In the genomic region with DNA sequence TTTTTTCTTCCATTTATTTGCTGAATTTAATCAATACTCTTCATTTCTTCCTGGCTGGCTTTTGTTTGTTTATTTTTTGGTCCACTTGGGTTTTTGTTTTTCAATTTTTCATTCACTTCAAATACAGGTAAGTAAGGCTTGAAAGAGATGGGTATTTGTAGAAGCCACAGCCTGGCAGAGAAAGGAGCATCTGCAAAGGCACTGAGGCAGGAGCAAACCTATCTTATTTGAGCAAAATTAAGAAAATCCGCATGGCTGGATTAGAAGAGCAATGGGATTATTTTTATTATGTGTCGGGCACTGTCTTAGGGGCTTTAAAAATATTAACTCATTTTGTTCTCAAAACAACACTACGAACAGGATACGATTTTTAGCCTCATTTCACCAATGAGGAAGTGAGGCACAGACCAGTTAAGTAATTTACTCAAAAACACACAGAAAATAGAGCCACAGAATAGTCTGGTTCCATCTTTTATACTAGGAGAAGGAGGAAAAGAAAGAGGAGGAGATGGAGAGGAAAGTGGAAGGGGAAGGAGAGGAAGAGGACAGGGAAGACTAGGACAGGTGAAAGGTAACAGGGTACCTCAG, we compare ENCODE assay signal across 12 cellular contexts. TPM values are rescaled to one million over a fixed set of nuclear protein-coding genes. Genes with fewer than 3 reads are reported as not detected.
DNase-seq lines count a peak whose midpoint lies in the region; ATAC-seq, FAIRE-seq and TF ChIP-seq lines count a peak whose summit lies in the region.
"Had no signal": no experiment of that assay in that cellular context is flagged by ENCODE, and none has a peak within 500 bp of the region (broad histone marks: within the 10 kb centered on the region; RNA-seq: fewer than 3 reads in every experiment).

No MANE protein-coding gene starts in this region.

- intact Hi-C loops in PC-9 (cut with micrococcal nuclease; ENCODE audit: unreplicated experiment) = no loop called here

- CTCF ChIA-PET in PC-9 (lab: Charles Lee) = interaction anchor here (0.7 kb wide), 1 partner anchor 13 kb away, joined by 3 read pairs; no protein-coding TSS in a partner anchor

- no peaks in the 10 kb centered on the region for H3K36me3 Mint-ChIP-seq in activated T-cell treated with anti-CD3 and anti-CD28 coated beads, Interleukin-2, amount 50 U/mL, for 72 hours (ENCODE audit: insufficient read depth in 2 of 2)
- peaks cover 4% of the 10 kb centered on the region for H3K36me3 Mint-ChIP-seq in central memory CD8-positive, alpha-beta T cell (ENCODE audit: insufficient read depth)

- no peaks in the 10 kb centered on the region for H3K9me2 ChIP-seq in PC-9 (ENCODE audit: insufficient read depth)

- H3K4me3 ChIP-seq in PC-9 (no peak overlapping the region), small intestine (ENCODE audit: low read depth in 1 of 2, low read length in 2 of 2) (no peak overlapping the region)
- H3K4me3 ChIP-seq: SK-N-MC had no signal

- H4K20me1 ChIP-seq in PC-9 (ENCODE audit: insufficient read depth) = no peaks in the 10 kb centered on the region

- H3K27ac Mint-ChIP-seq in activated T-cell treated with anti-CD3 and anti-CD28 coated beads, Interleukin-2, amount 50 U/mL, for 72 hours = peak overlapping the region; percentile 6
- H3K27ac Mint-ChIP-seq in central memory CD8-positive, alpha-beta T cell (ENCODE audit: low read depth) = peak overlapping the region; percentile 88
- H3K27ac Mint-ChIP-seq in stimulated activated naive CD8-positive, alpha-beta T cell treated with anti-CD3 and anti-CD28 coated beads, Interleukin-15, amount 100 ng/mL, for 72 hours = no peak overlapping the region

- peaks cover 61% of the 10 kb centered on the region for H3K4me1 ChIP-seq in PC-9 (replicated peaks; ENCODE audit: insufficient read depth)
- H3K4me1 ChIP-seq in small intestine (ENCODE audit: control insufficient read depth in 2 of 2, insufficient read depth in 1 of 2, low read depth in 1 of 2, low read length in 1 of 2) = peaks cover 0 to 4% of the 10 kb centered on the region in 2 donors

- no peak for TF ChIP-seq CTCF in PC-9 (conservative IDR thresholded peaks at IDR 0.05)

- DNase-seq in activated T-cell treated with anti-CD3 and anti-CD28 coated beads, Interleukin-2, amount 50 U/mL, for 72 hours = no peak
- no peak for DNase-seq in activated T-cell treated with anti-CD3 and anti-CD28 coated beads for 4 hours
- DNase-seq in PC-9 = no peak
- no peak for DNase-seq in central memory CD8-positive, alpha-beta T cell (ENCODE audit: low spot score in 2 of 2)
- no peak for DNase-seq in stimulated activated naive CD8-positive, alpha-beta T cell treated with anti-CD3 and anti-CD28 coated beads, Interleukin-15, amount 100 ng/mL, for 72 hours
- no peak for DNase-seq in small intestine
- no peak for DNase-seq in DMS153 treated with DMSO at 0.1 percent for 48 hours (lab: John Stamatoyannopoulos, UW; ENCODE audit: unreplicated experiment)
- DNase-seq: NCI-H446 had no signal

- H3F3A ChIP-seq in PC-9 (ENCODE audit: insufficient read depth, low read depth) = peaks cover 30% of the 10 kb centered on the region

- peaks cover 40% of the 10 kb centered on the region for H3K27me3 Mint-ChIP-seq in activated T-cell treated with anti-CD3 and anti-CD28 coated beads, Interleukin-2, amount 50 U/mL, for 72 hours (ENCODE audit: low read depth)
- H3K27me3 Mint-ChIP-seq in central memory CD8-positive, alpha-beta T cell = no peaks in the 10 kb centered on the region
- H3K27me3 Mint-ChIP-seq in stimulated activated naive CD8-positive, alpha-beta T cell treated with anti-CD3 and anti-CD28 coated beads, Interleukin-15, amount 100 ng/mL, for 72 hours = peaks cover 25% of the 10 kb centered on the region

- ATAC-seq in activated T-cell treated with anti-CD3 and anti-CD28 coated beads, Interleukin-2, amount 50 U/mL, for 72 hours (replicated peaks in 1 of 2) = no peak
- ATAC-seq in central memory CD8-positive, alpha-beta T cell (replicated peaks; ENCODE audit: extremely low read depth, poor library complexity, severe bottlenecking) = no peak
- no peak for ATAC-seq in stimulated activated naive CD8-positive, alpha-beta T cell treated with anti-CD3 and anti-CD28 coated beads, Interleukin-15, amount 100 ng/mL, for 72 hours
- no peak for ATAC-seq in HG02610 (IDR thresholded peaks at IDR 0.05; ENCODE audit: unreplicated experiment)

- H2AFZ ChIP-seq in PC-9 = 0 out of 2 replicates have a peak overlapping the region, but pooled peaks have one; percentile 9

- H3K9me3 ChIP-seq in PC-9 (ENCODE audit: insufficient read depth, low read depth) (no peaks in the 10 kb centered on the region), small intestine (ENCODE audit: control insufficient read depth, low read depth) (no peaks in the 10 kb centered on the region)

- no peaks in the 10 kb centered on the region for H3K27me3 ChIP-seq in PC-9 (ENCODE audit: insufficient read depth, low read depth)
- H3K27me3 ChIP-seq in small intestine (ENCODE audit: control insufficient read depth in 2 of 2, insufficient read depth in 2 of 2, low read length in 2 of 2) = no peaks in the 10 kb centered on the region

- BruUV-seq in PC-9 (replicated peaks; lab: Mats Ljungman, UMichigan) = no TSS peak

- H3K27ac ChIP-seq in PC-9 (peak overlapping the region; percentile 87), small intestine (ENCODE audit: low read depth in 1 of 2, low read length in 1 of 2) (no peak overlapping the region)
- H3K27ac ChIP-seq: SK-N-MC had no signal

- peaks cover 68% of the 10 kb centered on the region for H3K4me1 Mint-ChIP-seq in activated T-cell treated with anti-CD3 and anti-CD28 coated beads, Interleukin-2, amount 50 U/mL, for 72 hours (ENCODE audit: low read depth)
- H3K4me1 Mint-ChIP-seq in central memory CD8-positive, alpha-beta T cell = peaks cover 67% of the 10 kb centered on the region
- H3K4me1 Mint-ChIP-seq in stimulated activated naive CD8-positive, alpha-beta T cell treated with anti-CD3 and anti-CD28 coated beads, Interleukin-15, amount 100 ng/mL, for 72 hours = peaks cover 69% of the 10 kb centered on the region

- POLR2A ChIA-PET in PC-9 (lab: Charles Lee; ENCODE audit: unreplicated experiment) = no interaction called here

- H3K4me2 ChIP-seq in PC-9 = 0 out of 2 replicates have a peak overlapping the region, but pooled peaks have one; percentile 38

- H3K9me3 Mint-ChIP-seq in activated T-cell treated with anti-CD3 and anti-CD28 coated beads, Interleukin-2, amount 50 U/mL, for 72 hours = no peaks in the 10 kb centered on the region
- H3K9me3 Mint-ChIP-seq in central memory CD8-positive, alpha-beta T cell = no peaks in the 10 kb centered on the region
- H3K9me3 Mint-ChIP-seq in stimulated activated naive CD8-positive, alpha-beta T cell treated with anti-CD3 and anti-CD28 coated beads, Interleukin-15, amount 100 ng/mL, for 72 hours = no peaks in the 10 kb centered on the region
- H3K9me3 Mint-ChIP-seq: nephron progenitor cell had no signal

- FAIRE-seq in small intestine (lab: Jason Lieb, UNC) = no peak
- FAIRE-seq: H1 had no signal

- H3K79me2 ChIP-seq in PC-9 (ENCODE audit: low read depth) = no peaks in the 10 kb centered on the region

- H3K36me3 ChIP-seq in PC-9 (ENCODE audit: low read depth) (no peaks in the 10 kb centered on the region), small intestine (ENCODE audit: control insufficient read depth in 2 of 2, insufficient read depth in 2 of 2, low read length in 2 of 2) (no peaks in the 10 kb centered on the region)

- 76 to 82% (median 77%) methylated on average over 4 of the region's 4 CpGs for WGBS in small intestine, 3 donors

- peak overlapping the region; percentile 54 to 75 for H3K4me3 Mint-ChIP-seq in activated T-cell treated with anti-CD3 and anti-CD28 coated beads, Interleukin-2, amount 50 U/mL, for 72 hours
- H3K4me3 Mint-ChIP-seq in central memory CD8-positive, alpha-beta T cell = peak overlapping the region; percentile 25
- peak overlapping the region; percentile 64 to 73 for H3K4me3 Mint-ChIP-seq in stimulated activated naive CD8-positive, alpha-beta T cell treated with anti-CD3 and anti-CD28 coated beads, Interleukin-15, amount 100 ng/mL, for 72 hours
- H3K4me3 Mint-ChIP-seq: nephron progenitor cell had no signal

RNA-seq across cellular contexts. Expression of a gene that starts 35.1 kb away (rescaled TPM):
- not detected for total RNA-seq in activated T-cell treated with anti-CD3 and anti-CD28 coated beads, Interleukin-2, amount 50 U/mL, for 72 hours
- 142 and 162 TPM in 2 replicates for total RNA-seq in PC-9 (2021)
- 10 to 100 TPM in 1 of 3 donors, 1 to 10 TPM in 2; 2.5 to 14.5 (median 3.0) TPM for polyA plus RNA-seq in small intestine

Comparison
In these comparisons a context has a peak if more than half of its experiments do, and no peak if none do; other contexts are left out.
1. H3K27ac Mint-ChIP-seq: peak in activated T-cell treated with anti-CD3 and anti-CD28 coated beads, Interleukin-2, amount 50 U/mL, for 72 hours (single experiment) and central memory CD8-positive, alpha-beta T cell (single experiment); none in stimulated activated naive CD8-positive, alpha-beta T cell treated with anti-CD3 and anti-CD28 coated beads, Interleukin-15, amount 100 ng/mL, for 72 hours (0 of 2).
2. RNA of a gene that starts 35.1 kb away (total RNA-seq): 142 to 162 TPM in PC-9; not detected in activated T-cell treated with anti-CD3 and anti-CD28 coated beads, Interleukin-2, amount 50 U/mL, for 72 hours; every median in the first group is over 100 times any median in the second.
3. Peak in every context shown above with its lines, with median percentiles within 50 percentile points of each other: H3K4me3 Mint-ChIP-seq.